ENCODE assay signal across 20 cellular contexts in the genomic region with DNA sequence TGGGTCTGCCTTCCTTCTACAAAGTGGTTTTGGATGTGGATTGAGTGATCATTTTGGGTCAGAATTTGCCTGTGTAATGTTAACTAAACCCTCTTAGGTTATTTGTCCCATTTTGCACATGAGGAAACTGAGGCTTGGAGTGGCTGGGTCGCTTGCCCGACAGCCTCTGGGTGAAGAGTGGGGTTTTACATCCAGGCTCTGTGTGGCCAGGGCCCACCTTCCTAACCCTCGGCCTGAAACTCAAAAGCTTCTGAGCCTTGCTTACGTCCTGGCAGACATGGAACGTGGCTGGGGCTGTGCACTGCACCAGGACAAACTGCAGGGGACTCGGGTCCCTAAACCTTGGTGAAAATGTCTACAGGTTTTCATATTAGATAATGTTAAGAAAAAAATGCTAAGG.
DNase-seq lines count a peak whose midpoint lies in the region; ATAC-seq and TF ChIP-seq lines count a peak whose summit lies in the region.
"Had no signal": no experiment of that assay in that cellular context is flagged by ENCODE, and none has a peak within 500 bp of the region (broad histone marks: within the 10 kb centered on the region; RNA-seq: fewer than 3 reads in every experiment).

No MANE protein-coding gene starts in this region.

- H3K9me3 Mint-ChIP-seq in osteocyte (ENCODE audit: unreplicated experiment): peaks cover 15% of the 10 kb centered on the region
- H3K9me3 Mint-ChIP-seq in naive thymus-derived CD4-positive, alpha-beta T cell: peaks cover 0 to 5% (median 0%) of the 10 kb centered on the region in 11 donors

- TF ChIP-seq CTCF in right atrium auricular region (IDR thresholded peaks at IDR 0.05): no peak
- TF ChIP-seq CTCF in left ventricle myocardium inferior (IDR thresholded peaks at IDR 0.05; ENCODE audit: borderline replicate concordance): no peak
- no peak for TF ChIP-seq CTCF in osteocyte (IDR thresholded peaks at IDR 0.05)
- no peak for TF ChIP-seq CTCF in vagina (IDR thresholded peaks at IDR 0.05)

- H3K4me3 Mint-ChIP-seq in osteocyte (ENCODE audit: unreplicated experiment): no peak overlapping the region
- no peak overlapping the region for H3K4me3 Mint-ChIP-seq in naive thymus-derived CD4-positive, alpha-beta T cell
- H3K4me3 Mint-ChIP-seq: CD4-positive, alpha-beta memory T cell had no signal

- H3K4me3 ChIP-seq in right atrium auricular region: no peak overlapping the region
- H3K4me3 ChIP-seq in left ventricle myocardium inferior: no peak overlapping the region
- no peak overlapping the region for H3K4me3 ChIP-seq in vagina
- H3K4me3 ChIP-seq in naive thymus-derived CD4-positive, alpha-beta T cell (ENCODE audit: low read length): no peak overlapping the region
- H3K4me3 ChIP-seq: A549; BLaER1 treated with 17β-estradiol and CSF1 and Interleukin-3, amounts not matched to agents 10 nM and 100 nM; GM23248 had no signal

- no peaks in the 10 kb centered on the region for H3K36me3 Mint-ChIP-seq in osteocyte (ENCODE audit: unreplicated experiment)
- no peaks in the 10 kb centered on the region for H3K36me3 Mint-ChIP-seq in naive thymus-derived CD4-positive, alpha-beta T cell
- H3K36me3 Mint-ChIP-seq: CD4-positive, alpha-beta memory T cell had no signal

- intact Hi-C loops in left ventricle myocardium inferior (cut with micrococcal nuclease): no loop called here
- intact Hi-C loops in vagina (cut with DNase I): no loop called here
- intact Hi-C loops in naive thymus-derived CD4-positive, alpha-beta T cell (cut with micrococcal nuclease): no loop called here

- no peak overlapping the region for H3K27ac Mint-ChIP-seq in osteocyte (ENCODE audit: unreplicated experiment)
- no peak overlapping the region for H3K27ac Mint-ChIP-seq in naive thymus-derived CD4-positive, alpha-beta T cell

- no peak for ATAC-seq in naive thymus-derived CD4-positive, alpha-beta T cell
- ATAC-seq: A549 had no signal

- H3K27me3 Mint-ChIP-seq in osteocyte (ENCODE audit: unreplicated experiment): no peaks in the 10 kb centered on the region
- peaks cover 0 to 10% (median 0%) of the 10 kb centered on the region in 5 donors for H3K27me3 Mint-ChIP-seq in naive thymus-derived CD4-positive, alpha-beta T cell
- H3K27me3 Mint-ChIP-seq: CD4-positive, alpha-beta memory T cell had no signal

- DNase-seq in right atrium auricular region (ENCODE audit: low spot score) (peak; percentile 34), left ventricle myocardium inferior (no peak), osteocyte (ENCODE audit: extremely low spot score, unreplicated experiment) (peak; percentile 71), vagina (ENCODE audit: extremely low spot score in 2 of 2) (peak; percentile 31 to 42), HUDEP-2 (lab: John Stamatoyannopoulos, UW; ENCODE audit: unreplicated experiment in 76 of 76) (no peak)
- no peak for DNase-seq in naive thymus-derived CD4-positive, alpha-beta T cell
- DNase-seq: 8988T; ACHN; AML-193; BE2C; Calu3; CD4-positive, alpha-beta memory T cell; COR-L47; DMS53; DMS79 treated with DMSO at 0.1 percent for 48 hours; GF-D8; GM23248; HCEC 1CT had no signal

- H3K9me3 ChIP-seq in right atrium auricular region: no peaks in the 10 kb centered on the region
- H3K9me3 ChIP-seq in left ventricle myocardium inferior (replicated peaks): no peaks in the 10 kb centered on the region
- H3K9me3 ChIP-seq in vagina: no peaks in the 10 kb centered on the region
- H3K9me3 ChIP-seq in naive thymus-derived CD4-positive, alpha-beta T cell (ENCODE audit: control insufficient read depth in 2 of 3, low read length in 3 of 3): no peaks in the 10 kb centered on the region
- H3K9me3 ChIP-seq: A549, BE2C had no signal

- CTCF ChIA-PET in naive thymus-derived CD4-positive, alpha-beta T cell (lab: Charles Lee): no interaction called here

- H3K27me3 ChIP-seq in right atrium auricular region (no peaks in the 10 kb centered on the region), left ventricle myocardium inferior (ENCODE audit: low read depth) (peaks cover 6% of the 10 kb centered on the region), vagina (no peaks in the 10 kb centered on the region)
- H3K27me3 ChIP-seq in naive thymus-derived CD4-positive, alpha-beta T cell (ENCODE audit: control insufficient read depth in 2 of 2, insufficient read depth in 2 of 2, low read length in 2 of 2): no peaks in the 10 kb centered on the region
- H3K27me3 ChIP-seq: BE2C; BLaER1 treated with 17β-estradiol and CSF1 and Interleukin-3, amounts not matched to agents 10 nM and 100 nM had no signal

- no peak overlapping the region for H3K27ac ChIP-seq in right atrium auricular region
- no peak overlapping the region for H3K27ac ChIP-seq in left ventricle myocardium inferior (replicated peaks)
- no peak overlapping the region for H3K27ac ChIP-seq in vagina
- H3K27ac ChIP-seq in naive thymus-derived CD4-positive, alpha-beta T cell (ENCODE audit: low read depth, low read length): no peak overlapping the region
- H3K27ac ChIP-seq: A549; BLaER1 treated with 17β-estradiol and CSF1 and Interleukin-3, amounts not matched to agents 10 nM and 100 nM; GM23248 had no signal

- H3K36me3 ChIP-seq in right atrium auricular region (no peaks in the 10 kb centered on the region), left ventricle myocardium inferior (no peaks in the 10 kb centered on the region), vagina (no peaks in the 10 kb centered on the region)
- H3K36me3 ChIP-seq in naive thymus-derived CD4-positive, alpha-beta T cell (ENCODE audit: control insufficient read depth in 2 of 3, insufficient read depth in 3 of 3, low read length in 3 of 3): no peaks in the 10 kb centered on the region
- H3K36me3 ChIP-seq: BE2C; BLaER1 treated with 17β-estradiol and CSF1 and Interleukin-3, amounts not matched to agents 10 nM and 100 nM had no signal

- no peak for TF ChIP-seq POLR2A in vagina (IDR thresholded peaks at IDR 0.05)

- H3K4me1 Mint-ChIP-seq in osteocyte (ENCODE audit: unreplicated experiment): no peaks in the 10 kb centered on the region
- H3K4me1 Mint-ChIP-seq in naive thymus-derived CD4-positive, alpha-beta T cell: peaks cover 0 to 4% (median 0%) of the 10 kb centered on the region in 7 donors
- H3K4me1 Mint-ChIP-seq: CD4-positive, alpha-beta memory T cell had no signal

- H3K4me1 ChIP-seq in right atrium auricular region (no peaks in the 10 kb centered on the region), left ventricle myocardium inferior (no peaks in the 10 kb centered on the region), vagina (peaks cover 8% of the 10 kb centered on the region)
- no peaks in the 10 kb centered on the region for H3K4me1 ChIP-seq in naive thymus-derived CD4-positive, alpha-beta T cell (ENCODE audit: control insufficient read depth in 2 of 2, insufficient read depth in 2 of 2, low read length in 2 of 2)
- H3K4me1 ChIP-seq: BE2C had no signal

- POLR2A ChIA-PET in naive thymus-derived CD4-positive, alpha-beta T cell (lab: Charles Lee): no interaction called here

Comparison
In these comparisons a context has a peak if more than half of its experiments do, and no peak if none do; other contexts are left out.
1. DNase-seq: peak in right atrium auricular region (single experiment), osteocyte (single experiment) and vagina (2 of 2); none in left ventricle myocardium inferior (single experiment), naive thymus-derived CD4-positive, alpha-beta T cell (0 of 9) and HUDEP-2 (0 of 76).